Comparison of ENCODE assay signal across 24 cellular contexts in the genomic region with DNA sequence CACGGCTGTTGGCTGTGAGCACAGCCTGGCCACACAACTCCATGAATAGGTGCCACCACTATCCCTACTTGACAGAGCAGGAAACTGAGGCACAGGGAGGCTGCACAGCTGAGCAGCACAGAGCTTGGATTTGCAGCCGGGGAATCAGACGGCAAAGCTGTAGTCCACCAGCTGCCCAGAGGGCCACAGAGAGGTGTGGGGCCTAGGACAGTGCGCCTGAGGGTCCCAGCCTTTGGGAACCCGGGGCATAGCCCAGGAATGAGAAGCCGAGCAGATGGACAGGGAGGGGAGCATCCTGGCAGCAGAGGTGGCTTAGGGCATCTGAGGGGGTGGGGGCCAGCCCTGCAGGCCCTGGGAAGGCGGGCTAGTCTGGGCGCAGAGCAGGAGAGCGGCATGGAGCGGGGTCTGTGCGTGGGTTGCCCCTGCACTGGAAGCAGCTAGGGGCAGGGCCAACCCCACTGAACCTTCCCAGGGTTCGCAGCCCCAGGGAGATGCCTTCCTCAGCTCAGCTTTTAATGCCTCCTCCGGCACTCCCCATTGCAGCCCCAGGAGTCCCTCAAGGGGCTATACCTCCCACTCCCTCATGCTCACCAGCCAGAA. TPM values are rescaled to one million over a fixed set of nuclear protein-coding genes. Genes with fewer than 3 reads are reported as not detected.
A peak's percentile ranks its signal among the peaks of the same experiment; 100 is the strongest.
DNase-seq lines count a peak whose midpoint lies in the region; ATAC-seq and TF ChIP-seq lines count a peak whose summit lies in the region.
"Had no signal": no experiment of that assay in that cellular context is flagged by ENCODE, and none has a peak within 500 bp of the region (broad histone marks: within the 10 kb centered on the region; RNA-seq: fewer than 3 reads in every experiment).

No MANE protein-coding gene starts in this region.

- 90 to 92% methylated on average over 13 of the region's 13 CpGs for WGBS in heart right ventricle, 2 donors
- WGBS in transverse colon (ENCODE audit: low coverage in 1 of 2), 2 donors, result 88 to 100% methylated on average over 1 to 13 of the region's 13 CpGs

- ATAC-seq in heart right ventricle (no peak), HG03571 (IDR thresholded peaks at IDR 0.05; ENCODE audit: unreplicated experiment) (no peak)
- ATAC-seq: activated CD4-positive, alpha-beta T cell treated with anti-CD3 and anti-CD28 coated beads for 36 hours had no signal

- H3K9me3 Mint-ChIP-seq in nephron progenitor cell, result no peaks in the 10 kb centered on the region
- H3K9me3 Mint-ChIP-seq: activated naive CD8-positive, alpha-beta T cell treated with anti-CD3 and anti-CD28 coated beads, Interleukin-2, amount 10 ng/mL, durations not matched to agents 7 days and 5 days; central memory CD8-positive, alpha-beta T cell; stimulated activated naive CD8-positive, alpha-beta T cell treated with anti-CD3 and anti-CD28 coated beads, Interleukin-15, Interleukin-2, amounts not matched to agents 100 ng/mL and 50 ng/mL, for 24 hours had no signal

- no peak for TF ChIP-seq EP300 in transverse colon (IDR thresholded peaks at IDR 0.05; ENCODE audit: low read depth)

- H3K36me3 ChIP-seq in NT2/D1 (ENCODE audit: insufficient read depth, insufficient read length, low read length), result no peaks in the 10 kb centered on the region
- no peaks in the 10 kb centered on the region for H3K36me3 ChIP-seq in heart right ventricle
- no peaks in the 10 kb centered on the region for H3K36me3 ChIP-seq in vagina
- no peaks in the 10 kb centered on the region for H3K36me3 ChIP-seq in transverse colon
- H3K36me3 ChIP-seq: neutrophil, thyroid gland had no signal

- H3K9ac ChIP-seq in NT2/D1 (ENCODE audit: insufficient read length, low read depth), result peak overlapping the region; percentile 7
- H3K9ac ChIP-seq: KMS-11 had no signal

- intact Hi-C loops in heart right ventricle (cut with DNase I), result loop anchor here in 5 of 10 donors (5.0 to 10.0 kb wide), 4 partner anchors 42 to 57 kb away; no protein-coding TSS in a partner anchor
- intact Hi-C loops in vagina (cut with DNase I), result loop anchor here (5.0 kb wide), 1 partner anchor 57 kb away; no protein-coding TSS in a partner anchor
- intact Hi-C loops in transverse colon (cut with DNase I; ENCODE audit: low total_unique reads), result no loop called here

- TF ChIP-seq POLR2A in vagina (IDR thresholded peaks at IDR 0.05) (no peak), transverse colon (IDR thresholded peaks at IDR 0.05) (no peak)

- DNase-seq in NT2/D1 (ENCODE audit: low read depth, low spot score) (no peak), heart right ventricle (peak in 1 of 2 donors; percentile 4), nephron progenitor cell (no peak), vagina (ENCODE audit: extremely low spot score in 2 of 2) (no peak), DMS153 treated with DMSO at 0.1 percent for 48 hours (lab: John Stamatoyannopoulos, UW; ENCODE audit: unreplicated experiment) (no peak), transverse colon (no peak)
- DNase-seq: activated CD4-positive, alpha-beta T cell treated with anti-CD3 and anti-CD28 coated beads for 36 hours; activated effector memory CD4-positive, alpha-beta T cell treated with anti-CD3 and anti-CD28 coated beads, Interleukin-2, amount 50 U/mL, for 16 hours; activated naive CD8-positive, alpha-beta T cell treated with anti-CD3 and anti-CD28 coated beads, Interleukin-2, amount 10 ng/mL, durations not matched to agents 7 days and 5 days; activated T-cell treated with anti-CD3 and anti-CD28 coated beads, Interleukin-2, amount 50 U/mL, for 1 hour; dorsolateral prefrontal cortex; MM.1S; NCI-H1417 treated with DMSO at 0.1 percent for 48 hours; NCI-H2081; NCI-H446; OCI-M1; thyroid gland had no signal

- H3K4me1 ChIP-seq in NT2/D1 (ENCODE audit: insufficient read depth, insufficient read length), result peaks cover 46% of the 10 kb centered on the region
- H3K4me1 ChIP-seq in heart right ventricle, result peaks cover 26 to 74% (median 45%) of the 10 kb centered on the region in 9 donors
- peaks cover 40% of the 10 kb centered on the region for H3K4me1 ChIP-seq in vagina
- H3K4me1 ChIP-seq in transverse colon, result peaks cover 0 to 4% (median 2%) of the 10 kb centered on the region in 4 donors

- peaks cover 14% of the 10 kb centered on the region for H3K27me3 Mint-ChIP-seq in nephron progenitor cell (ENCODE audit: low read depth, poor library complexity)

- in situ Hi-C loops in transverse colon (cut with MboI; ENCODE audit: low pct_ligation_motif_present in 1 of 4, low pct_unique_long_range_greater_than_20kb in 1 of 4, low sequenced_read_pairs in 3 of 4), result loop anchor here in 1 of 4 donors (10.0 kb wide), 1 partner anchor 64 kb away; no protein-coding TSS in a partner anchor

- H3K36me3 Mint-ChIP-seq in nephron progenitor cell (ENCODE audit: low read depth), result no peaks in the 10 kb centered on the region
- H3K36me3 Mint-ChIP-seq: activated naive CD8-positive, alpha-beta T cell treated with anti-CD3 and anti-CD28 coated beads, Interleukin-2, amount 10 ng/mL, durations not matched to agents 7 days and 5 days had no signal

- H3K9me3 ChIP-seq in NT2/D1 (ENCODE audit: insufficient read depth, low read length), result no peaks in the 10 kb centered on the region
- H3K9me3 ChIP-seq in heart right ventricle, result no peaks in the 10 kb centered on the region
- no peaks in the 10 kb centered on the region for H3K9me3 ChIP-seq in vagina
- no peaks in the 10 kb centered on the region for H3K9me3 ChIP-seq in transverse colon
- H3K9me3 ChIP-seq: neutrophil, thyroid gland had no signal

- H3K4me1 Mint-ChIP-seq in nephron progenitor cell, result peaks cover 87% of the 10 kb centered on the region

- H3K4me3 Mint-ChIP-seq in nephron progenitor cell, result no peak overlapping the region
- H3K4me3 Mint-ChIP-seq: activated CD4-positive, alpha-beta T cell treated with anti-CD3 and anti-CD28 coated beads for 36 hours; activated naive CD8-positive, alpha-beta T cell treated with anti-CD3 and anti-CD28 coated beads, Interleukin-2, amount 10 ng/mL, durations not matched to agents 7 days and 5 days; central memory CD8-positive, alpha-beta T cell; stimulated activated naive CD8-positive, alpha-beta T cell treated with anti-CD3 and anti-CD28 coated beads, Interleukin-15, Interleukin-2, amounts not matched to agents 100 ng/mL and 50 ng/mL, for 24 hours had no signal

- H3K27me3 ChIP-seq in NT2/D1 (ENCODE audit: insufficient read depth, insufficient read length) (no peaks in the 10 kb centered on the region), heart right ventricle (no peaks in the 10 kb centered on the region), vagina (no peaks in the 10 kb centered on the region), transverse colon (no peaks in the 10 kb centered on the region)
- H3K27me3 ChIP-seq: thyroid gland had no signal

- H3K27ac ChIP-seq in heart right ventricle (peak overlapping the region in 9 of 10 donors; percentile 47 to 93 (median 88)), vagina (peak overlapping the region; percentile 91), transverse colon (no peak overlapping the region)
- H3K27ac ChIP-seq: KMS-11, neutrophil had no signal

- TF ChIP-seq CTCF in heart right ventricle (IDR thresholded peaks at IDR 0.05), result no peak
- TF ChIP-seq CTCF in nephron progenitor cell (IDR thresholded peaks at IDR 0.05), result no peak
- TF ChIP-seq CTCF in vagina (IDR thresholded peaks at IDR 0.05), result no peak
- no peak for TF ChIP-seq CTCF in transverse colon (IDR thresholded peaks at IDR 0.05)

- H3K27ac Mint-ChIP-seq in nephron progenitor cell, result peak overlapping the region; percentile 48
- H3K27ac Mint-ChIP-seq: activated CD4-positive, alpha-beta T cell treated with anti-CD3 and anti-CD28 coated beads for 36 hours; activated naive CD8-positive, alpha-beta T cell treated with anti-CD3 and anti-CD28 coated beads, Interleukin-2, amount 10 ng/mL, durations not matched to agents 7 days and 5 days; stimulated activated naive CD8-positive, alpha-beta T cell treated with anti-CD3 and anti-CD28 coated beads, Interleukin-15, Interleukin-2, amounts not matched to agents 100 ng/mL and 50 ng/mL, for 24 hours had no signal

- no peak overlapping the region for H3K4me3 ChIP-seq in NT2/D1 (ENCODE audit: insufficient read length, low read depth)
- H3K4me3 ChIP-seq in heart right ventricle, result no peak overlapping the region
- H3K4me3 ChIP-seq in vagina, result no peak overlapping the region
- H3K4me3 ChIP-seq in transverse colon, result no peak overlapping the region
- H3K4me3 ChIP-seq: lung, skin epidermis, thyroid gland had no signal

RNA-seq across cellular contexts. Expression of gene COL18A1, which starts 46.2 kb away (rescaled TPM):
- total RNA-seq in heart right ventricle (10 to 100 TPM; 33.7 to 87.1 (median 48.8) TPM), vagina (86.7 TPM), transverse colon (100 to 1,000 TPM in 1 of 4 donors, 10 to 100 TPM in 3; 19.3 to 121 (median 23.3) TPM)
- 10 to 100 TPM; 63.1 to 70.6 TPM for polyA plus RNA-seq in heart right ventricle

Comparison
In these comparisons a context has a peak if more than half of its experiments do, and no peak if none do; other contexts are left out.
1. H3K27ac ChIP-seq: peak in heart right ventricle (9 of 10) and vagina (single experiment); none in transverse colon (0 of 4).